In the genomic region with DNA sequence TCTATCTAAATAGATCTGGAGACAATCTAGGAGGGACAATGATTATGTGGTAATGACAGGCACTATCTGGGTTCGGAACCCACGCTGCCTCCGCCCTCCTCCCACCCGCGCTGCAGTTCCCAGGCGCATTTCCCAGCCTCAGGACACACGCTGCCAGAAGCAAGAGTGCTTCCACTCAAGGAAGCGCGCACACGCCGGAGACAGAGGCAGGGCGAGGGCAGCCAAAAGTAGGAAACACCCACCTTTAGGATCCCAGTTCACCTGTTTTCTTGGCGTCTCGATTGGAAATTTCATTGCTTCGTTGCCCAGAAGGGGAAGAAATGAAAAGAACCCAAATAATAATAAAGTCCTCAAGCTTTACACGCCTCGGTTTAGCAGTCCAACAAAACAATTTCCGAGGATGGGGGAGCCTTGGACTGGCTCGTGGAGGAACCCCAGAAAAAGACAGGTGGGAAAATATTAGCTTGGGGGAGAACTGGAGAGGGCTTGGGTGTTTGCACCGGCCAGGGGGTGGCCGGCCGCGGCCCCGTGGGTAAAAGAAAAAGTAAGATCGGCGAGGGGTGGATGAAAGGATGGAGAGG, we compare ENCODE assay signal across 12 cellular contexts. TPM values are rescaled to one million over a fixed set of nuclear protein-coding genes. Genes with fewer than 3 reads are reported as not detected.
DNase-seq lines count a peak whose midpoint lies in the region; ATAC-seq and TF ChIP-seq lines count a peak whose summit lies in the region.
"Had no signal": no experiment of that assay in that cellular context is flagged by ENCODE, and none has a peak within 500 bp of the region (broad histone marks: within the 10 kb centered on the region; RNA-seq: fewer than 3 reads in every experiment).

No MANE protein-coding gene starts in this region.

- H3K4me3 Mint-ChIP-seq in T-cell, result peak overlapping the region in 1 of 3 donors; percentile 31
- H3K4me3 Mint-ChIP-seq: activated CD8-positive, alpha-beta T cell treated with anti-CD3 and anti-CD28 coated beads for 36 hours; dendritic cell treated with granulocyte-macrophage colony-stimulating factor and Interleukin-4, amounts not matched to agents 40 ng/mL and 50 ng/mL, for 4 days had no signal

- 0 out of 2 replicates have a peak overlapping the region, but pooled peaks have one; percentile 58 for H3K9ac ChIP-seq in Karpas-422 (ENCODE audit: low read length)
- H3K9ac ChIP-seq: KMS-11 had no signal

- H3K36me3 ChIP-seq in Karpas-422 (ENCODE audit: insufficient read depth, low read length) (no peaks in the 10 kb centered on the region), esophagus squamous epithelium (no peaks in the 10 kb centered on the region)

- POLR2A ChIA-PET in T-cell (lab: Charles Lee), result no interaction called here

- peak overlapping the region; percentile 50 for H3K4me2 ChIP-seq in Karpas-422 (ENCODE audit: low read depth, low read length, poor library complexity, severe bottlenecking)
- H3K4me2 ChIP-seq: KMS-11 had no signal

- H3K4me1 Mint-ChIP-seq in T-cell, result peaks cover 0 to 3% (median 2%) of the 10 kb centered on the region in 3 donors

- ATAC-seq in T-cell (replicated peaks in 1 of 4), result no peak

- no peak for TF ChIP-seq CTCF in esophagus squamous epithelium (IDR thresholded peaks at IDR 0.05)

- DNase-seq in NCI-H345 (lab: John Stamatoyannopoulos, UW) (peak; percentile 40), NCI-H345 treated with DMSO at 0.1 percent for 48 hours (lab: John Stamatoyannopoulos, UW; ENCODE audit: unreplicated experiment) (no peak), Karpas-422 (no peak), esophagus squamous epithelium (lab: John Stamatoyannopoulos, UW) (no peak), posterior cingulate gyrus (peak in 9 of 10 donors; percentile 19 to 91 (median 49)), CD1c-positive myeloid dendritic cell (ENCODE audit: extremely low spot score) (no peak), T-cell (no peak), UCSD-AML1 (lab: John Stamatoyannopoulos, UW; ENCODE audit: unreplicated experiment) (no peak)

- TF ChIP-seq POLR2A in esophagus squamous epithelium (IDR thresholded peaks at IDR 0.05), result no peak

- H3K9me3 ChIP-seq in Karpas-422 (ENCODE audit: low read length) (no peaks in the 10 kb centered on the region), esophagus squamous epithelium (no peaks in the 10 kb centered on the region)
- H3K9me3 ChIP-seq: mucosa of descending colon had no signal

- H3K27me3 Mint-ChIP-seq in T-cell, result peaks cover 36% of the 10 kb centered on the region in 2 donors

- no peaks in the 10 kb centered on the region for H3K9me2 ChIP-seq in Karpas-422 (replicated peaks; ENCODE audit: insufficient read depth, low read length)

- peak overlapping the region; percentile 56; the same call in 1 of the 2 replicates for H3K4me3 ChIP-seq in Karpas-422 (ENCODE audit: low read length)
- H3K4me3 ChIP-seq in esophagus squamous epithelium, result peak overlapping the region; percentile 33 to 63 (median 42)
- H3K4me3 ChIP-seq: mucosa of descending colon had no signal

- no peaks in the 10 kb centered on the region for H3K36me3 Mint-ChIP-seq in T-cell

- CTCF ChIA-PET in T-cell (lab: Charles Lee), result no interaction called here

- H2AFZ ChIP-seq in Karpas-422 (ENCODE audit: low read length), result no peak overlapping the region

- H3K9me3 Mint-ChIP-seq in T-cell, result no peaks in the 10 kb centered on the region
- H3K9me3 Mint-ChIP-seq: activated CD8-positive, alpha-beta T cell treated with anti-CD3 and anti-CD28 coated beads for 36 hours; dendritic cell treated with granulocyte-macrophage colony-stimulating factor and Interleukin-4, amounts not matched to agents 40 ng/mL and 50 ng/mL, for 4 days had no signal

- H3K79me2 ChIP-seq in Karpas-422 (ENCODE audit: low read length), result no peaks in the 10 kb centered on the region

- H3K4me1 ChIP-seq in Karpas-422 (ENCODE audit: low read length) (peaks cover 9% of the 10 kb centered on the region), esophagus squamous epithelium (peaks cover 4 to 46% (median 12%) of the 10 kb centered on the region in 3 donors)

- intact Hi-C loops in esophagus squamous epithelium (cut with DNase I) (no loop called here), posterior cingulate gyrus (cut with DNase I) (loop anchor here (10.0 kb wide), 1 partner anchor 62 kb away; the partner anchor contains the start of gene SPATA7)

- H4K20me1 ChIP-seq in Karpas-422 (ENCODE audit: insufficient read depth, low read depth, low read length), result 0 out of 2 replicates have a peak, but pooled peaks cover 3% of the 10 kb centered on the region

- 1 to 7% methylated on average over 15 to 19 of the region's 26 CpGs for WGBS in esophagus squamous epithelium, 2 donors

- H3K27me3 ChIP-seq in Karpas-422 (ENCODE audit: low read length), result no peaks in the 10 kb centered on the region; the same call in 1 of the 2 replicates
- peaks cover 0 to 100% (median 19%) of the 10 kb centered on the region in 4 donors for H3K27me3 ChIP-seq in esophagus squamous epithelium

- no peak overlapping the region for H3K27ac Mint-ChIP-seq in T-cell
- H3K27ac Mint-ChIP-seq: activated CD8-positive, alpha-beta T cell treated with anti-CD3 and anti-CD28 coated beads for 36 hours; dendritic cell treated with granulocyte-macrophage colony-stimulating factor and Interleukin-4, amounts not matched to agents 40 ng/mL and 50 ng/mL, for 4 days had no signal

- H3K27ac ChIP-seq in Karpas-422 (ENCODE audit: low read length) (no peak overlapping the region), esophagus squamous epithelium (no peak overlapping the region)
- H3K27ac ChIP-seq: KMS-11 had no signal

RNA-seq across cellular contexts. Expression of gene KCNK10, which starts 0.5 kb away (rescaled TPM):
- 0.07 and 0.76 TPM in 2 replicates for total RNA-seq in Karpas-422 (2014; rRNA removed; shearing (Covaris generic); ENCODE audit: low replicate concordance)
- total RNA-seq in esophagus squamous epithelium (1 to 10 TPM in 3 of 4 donors, under 1 TPM in 1; 0.57 to 4.7 (median 1.5) TPM), T-cell (not detected)
- total RNA-seq: activated CD8-positive, alpha-beta T cell treated with anti-CD3 and anti-CD28 coated beads for 36 hours had no signal

Comparison
In these comparisons a context has a peak if more than half of its experiments do, and no peak if none do; other contexts are left out.
1. DNase-seq: peak in NCI-H345 (single experiment) and posterior cingulate gyrus (9 of 10); none in NCI-H345 treated with DMSO at 0.1 percent for 48 hours (single experiment), Karpas-422 (single experiment), esophagus squamous epithelium (single experiment), CD1c-positive myeloid dendritic cell (single experiment), T-cell (0 of 34) and UCSD-AML1 (single experiment).